Comparison of ENCODE assay signal across 27 cellular contexts in the genomic region with DNA sequence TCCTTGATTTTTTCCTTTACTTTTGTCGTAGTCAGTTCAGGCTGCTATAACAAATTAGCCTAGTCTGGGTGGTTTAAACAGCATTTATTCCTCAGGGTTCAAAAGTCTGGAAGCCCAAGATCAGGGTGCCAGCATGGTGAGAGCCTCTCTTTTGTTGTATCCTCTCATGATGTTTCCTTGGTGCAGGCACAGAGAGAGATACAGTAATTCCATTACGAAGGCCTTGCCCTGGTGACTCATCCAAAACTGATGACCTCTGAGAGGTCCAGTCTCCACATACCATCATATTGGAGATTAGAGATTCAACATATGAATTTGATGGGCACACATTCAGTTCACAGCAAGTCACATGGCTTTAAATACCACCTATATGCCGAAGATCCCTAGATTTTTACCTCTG.
"Had no signal": no experiment of that assay in that cellular context is flagged by ENCODE, and none has a peak within 500 bp of the region (broad histone marks: within the 10 kb centered on the region; RNA-seq: fewer than 3 reads in every experiment).

No MANE protein-coding gene starts in this region.

- H3K27ac ChIP-seq: neutrophil, parathyroid adenoma, psoas muscle, right lobe of liver, sigmoid colon, stomach, thoracic aorta, thyroid gland, tibial nerve, upper lobe of right lung, uterus had no signal

- FAIRE-seq: small intestine had no signal

- H2AFZ ChIP-seq: parathyroid adenoma had no signal

- H3K9me3 ChIP-seq: neutrophil, psoas muscle, right lobe of liver, sigmoid colon, stomach, thoracic aorta, thyroid gland, upper lobe of right lung, uterus had no signal

- H3K9ac ChIP-seq: parathyroid adenoma had no signal

- DNase-seq: naive B cell; naive thymus-derived CD8-positive, alpha-beta T cell; nephron progenitor cell; nucleus accumbens; posterior cingulate gyrus; psoas muscle; retina; right cardiac atrium; right lobe of liver; sigmoid colon; small intestine; stimulated activated CD4-positive, alpha-beta T cell treated with anti-CD3 and anti-CD28 coated beads, Interleukin-15, amount 100 ng/mL, for 24 hours; stimulated activated CD4-positive, alpha-beta T cell treated with anti-CD3 and anti-CD28 coated beads, Interleukin-2, amount 100 ng/mL, for 24 hours; stimulated activated CD4-positive, alpha-beta T cell treated with anti-CD3 and anti-CD28 coated beads, Interleukin-2, amount 100 ng/mL, for 48 hours; stimulated activated CD4-positive, alpha-beta T cell treated with anti-CD3 and anti-CD28 coated beads, Interleukin-4, amount 100 ng/mL, for 24 hours; stimulated activated naive B cell treated with anti-CD40 and anti-IgM and Interleukin-4, amounts not matched to agents 10 μg/mL and 1 μg/mL and 100 μg/mL, for 72 hours; stimulated activated naive CD4-positive, alpha-beta T cell treated with Interleukin-2 at 50 U/mL for 16 hours; stomach; thyroid gland; upper lobe of right lung; uterus had no signal

- H3K27me3 ChIP-seq: neutrophil, right lobe of liver, sigmoid colon, stomach, thyroid gland, tibial nerve, upper lobe of right lung, uterus had no signal

- ATAC-seq: naive thymus-derived CD8-positive, alpha-beta T cell; natural killer cell treated with Interleukin-12 subunit alpha and Interleukin-12 subunit beta and Interleukin-15 and Interleukin-18, amount 100 ng/mL, for 72 hours; psoas muscle; right cardiac atrium; right lobe of liver; stimulated activated effector memory CD8-positive, alpha-beta T cell treated with anti-CD3 and anti-CD28 coated beads, Interleukin-12 subunit alpha, Interleukin-12 subunit beta, amount 100 ng/mL, for 72 hours; stimulated activated naive B cell treated with anti-CD40 and anti-IgM and Interleukin-4, amounts not matched to agents 10 μg/mL and 1 μg/mL and 100 μg/mL, for 72 hours; upper lobe of right lung had no signal

- H3K4me1 ChIP-seq: parathyroid adenoma, right lobe of liver, sigmoid colon, stomach, thyroid gland, tibial nerve, upper lobe of right lung, uterus had no signal

- H3K36me3 ChIP-seq: neutrophil, right lobe of liver, sigmoid colon, stomach, thoracic aorta, thyroid gland, tibial nerve, upper lobe of right lung, uterus had no signal

- H3K79me2 ChIP-seq: parathyroid adenoma had no signal

- H3K4me3 ChIP-seq: psoas muscle, right lobe of liver, sigmoid colon, stomach, thoracic aorta, thyroid gland, tibial nerve, upper lobe of right lung, uterus had no signal
